Comparison of ENCODE assay signal across 2 cellular contexts in the genomic region with DNA sequence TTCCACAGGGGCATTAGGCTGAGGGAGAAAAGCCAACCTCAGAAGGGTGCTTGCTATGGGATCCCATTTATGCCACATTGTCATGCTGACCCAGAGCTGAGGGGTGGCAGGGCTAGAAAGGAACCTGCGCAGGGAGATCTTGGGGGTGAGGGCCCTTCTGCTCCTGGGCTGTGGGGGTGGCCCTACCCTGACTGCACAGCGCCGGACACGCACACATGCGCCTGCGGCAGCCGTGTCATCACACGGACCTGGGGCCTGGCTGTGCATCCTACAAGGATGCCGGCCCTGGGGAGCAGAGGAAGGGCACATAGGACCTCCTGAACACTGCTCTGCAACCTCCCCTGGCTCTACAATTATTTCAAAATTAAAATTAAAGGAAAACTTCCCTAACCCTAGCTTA.
TF ChIP-seq lines count a peak whose summit lies in the region.

No MANE protein-coding gene starts in this region.

TF ChIP-seq in GM23338, 12 proteins besides CTCF, POLR2A, EP300 and RAD21:
- TF ChIP-seq ZNF114 (CRISPR knock-in tag; IDR thresholded peaks at IDR 0.05): no peak
- no peak for TF ChIP-seq POLR2AphosphoS5 (IDR thresholded peaks at IDR 0.05; ENCODE audit: low read depth)
- no peak for TF ChIP-seq ZNF331 (CRISPR knock-in tag; IDR thresholded peaks at IDR 0.05; ENCODE audit: low read depth)
- TF ChIP-seq NANOG (IDR thresholded peaks at IDR 0.05; ENCODE audit: borderline replicate concordance): no peak

TF ChIP-seq in WTC11, 78 proteins besides CTCF, POLR2A, EP300 and RAD21:
- TF ChIP-seq, protein P1, sequence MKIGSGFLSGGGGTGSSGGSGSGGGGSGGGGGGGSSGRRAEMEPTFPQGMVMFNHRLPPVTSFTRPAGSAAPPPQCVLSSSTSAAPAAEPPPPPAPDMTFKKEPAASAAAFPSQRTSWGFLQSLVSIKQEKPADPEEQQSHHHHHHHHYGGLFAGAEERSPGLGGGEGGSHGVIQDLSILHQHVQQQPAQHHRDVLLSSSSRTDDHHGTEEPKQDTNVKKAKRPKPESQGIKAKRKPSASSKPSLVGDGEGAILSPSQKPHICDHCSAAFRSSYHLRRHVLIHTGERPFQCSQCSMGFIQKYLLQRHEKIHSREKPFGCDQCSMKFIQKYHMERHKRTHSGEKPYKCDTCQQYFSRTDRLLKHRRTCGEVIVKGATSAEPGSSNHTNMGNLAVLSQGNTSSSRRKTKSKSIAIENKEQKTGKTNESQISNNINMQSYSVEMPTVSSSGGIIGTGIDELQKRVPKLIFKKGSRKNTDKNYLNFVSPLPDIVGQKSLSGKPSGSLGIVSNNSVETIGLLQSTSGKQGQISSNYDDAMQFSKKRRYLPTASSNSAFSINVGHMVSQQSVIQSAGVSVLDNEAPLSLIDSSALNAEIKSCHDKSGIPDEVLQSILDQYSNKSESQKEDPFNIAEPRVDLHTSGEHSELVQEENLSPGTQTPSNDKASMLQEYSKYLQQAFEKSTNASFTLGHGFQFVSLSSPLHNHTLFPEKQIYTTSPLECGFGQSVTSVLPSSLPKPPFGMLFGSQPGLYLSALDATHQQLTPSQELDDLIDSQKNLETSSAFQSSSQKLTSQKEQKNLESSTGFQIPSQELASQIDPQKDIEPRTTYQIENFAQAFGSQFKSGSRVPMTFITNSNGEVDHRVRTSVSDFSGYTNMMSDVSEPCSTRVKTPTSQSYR (CRISPR knock-in tag; IDR thresholded peaks at IDR 0.05): no peak
- no peak for TF ChIP-seq TCF7 (CRISPR knock-in tag; IDR thresholded peaks at IDR 0.05; ENCODE audit: low read depth)
- TF ChIP-seq HMGA2 (CRISPR knock-in tag; IDR thresholded peaks at IDR 0.05): no peak
